Comparison of ENCODE assay signal across 18 cellular contexts in the genomic region with DNA sequence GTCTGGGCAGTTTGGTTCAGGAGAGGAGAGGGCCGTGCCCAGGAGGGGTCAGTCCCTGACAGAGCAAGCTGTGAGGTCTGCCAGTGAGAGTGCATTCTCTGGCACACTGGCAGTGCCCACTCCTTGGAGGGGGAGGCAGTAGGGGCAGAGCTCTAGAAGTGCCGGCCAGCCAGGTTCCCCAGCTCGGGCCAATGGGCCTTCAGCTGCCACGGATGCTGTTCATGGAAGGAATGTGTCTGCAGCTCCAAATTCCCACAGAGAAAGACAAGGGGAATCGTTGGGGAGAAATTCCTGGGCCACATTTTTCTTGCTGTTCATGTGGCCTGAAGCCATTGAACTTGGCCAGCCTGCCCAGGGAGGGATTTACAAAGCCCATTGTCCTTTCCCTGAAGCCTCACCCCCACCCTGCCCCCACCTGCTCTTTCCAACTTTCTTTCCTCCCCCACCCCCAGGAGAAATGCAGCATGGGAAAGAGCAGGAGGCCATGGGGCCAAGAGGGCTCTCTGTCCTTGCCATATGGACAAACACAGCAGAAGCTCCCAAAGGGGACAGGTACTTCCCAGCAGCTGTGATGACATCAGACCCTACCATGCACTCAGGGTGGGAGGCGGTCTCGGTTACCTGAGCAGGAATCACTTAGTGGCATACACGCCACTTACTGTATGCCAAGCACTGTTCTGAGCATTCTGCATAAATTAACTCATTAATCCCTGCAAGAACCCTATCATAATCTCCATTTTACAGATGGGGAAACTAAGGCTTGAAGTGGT.
DNase-seq lines count a peak whose midpoint lies in the region; ATAC-seq and TF ChIP-seq lines count a peak whose summit lies in the region.
"Had no signal": no experiment of that assay in that cellular context is flagged by ENCODE, and none has a peak within 500 bp of the region (broad histone marks: within the 10 kb centered on the region; RNA-seq: fewer than 3 reads in every experiment).

No MANE protein-coding gene starts in this region.

- H3K4me3 ChIP-seq in AG09309 (ENCODE audit: control insufficient read depth, low read depth, low read length) (no peak overlapping the region), GM23248 (no peak overlapping the region), astrocyte of the cerebellum (ENCODE audit: low read depth, low read length) (no peak overlapping the region), hepatocyte (no peak overlapping the region)
- H3K4me3 ChIP-seq: prostate gland, testis had no signal

- H3K9me2 ChIP-seq in GM23248 (ENCODE audit: insufficient read depth): no peaks in the 10 kb centered on the region
- H3K9me2 ChIP-seq in hepatocyte (replicated peaks; ENCODE audit: insufficient read depth): no peaks in the 10 kb centered on the region

- H3K27me3 ChIP-seq in GM23248 (replicated peaks; ENCODE audit: insufficient read depth) (no peaks in the 10 kb centered on the region), hepatocyte (no peaks in the 10 kb centered on the region)
- H3K27me3 ChIP-seq: testis had no signal

- H3F3A ChIP-seq in GM23248 (ENCODE audit: insufficient read depth): peaks cover 23% of the 10 kb centered on the region

- DNase-seq in AG09309 (ENCODE audit: low read depth) (peak; percentile 11), GM23248 (peak; percentile 27), astrocyte of the cerebellum (ENCODE audit: low read depth) (peak; percentile 74), islet precursor cell (peak; percentile 80), hepatocyte (ENCODE audit: low spot score) (no peak), NCI-H1048 (lab: John Stamatoyannopoulos, UW) (no peak)
- DNase-seq: activated CD4-positive, CD25-positive, alpha-beta regulatory T cell; activated naive CD4-positive, alpha-beta T cell treated with anti-CD3 and anti-CD28 coated beads, Interleukin-2, amount 10 ng/mL, durations not matched to agents 7 days and 5 days; central memory CD4-positive, alpha-beta T cell; kidney; NCI-H1105 treated with DMSO at 0.1 percent for 48 hours; NCI-H510A; T-helper 1 cell; testis had no signal

- H4K20me1 ChIP-seq in GM23248 (ENCODE audit: insufficient read depth) (no peaks in the 10 kb centered on the region), hepatocyte (ENCODE audit: insufficient read depth, poor library complexity, severe bottlenecking) (no peaks in the 10 kb centered on the region)

- no peak overlapping the region for H3K9ac ChIP-seq in GM23248

- TF ChIP-seq CTCF in AG09309 (IDR thresholded peaks at IDR 0.05; ENCODE audit: control insufficient read depth, insufficient read depth, low read depth, low read length, missing control alignments): no peak
- no peak for TF ChIP-seq CTCF in astrocyte of the cerebellum (IDR thresholded peaks at IDR 0.05; ENCODE audit: low read depth, low read length, missing control alignments)
- TF ChIP-seq CTCF in hepatocyte (IDR thresholded peaks at IDR 0.05; ENCODE audit: poor library complexity): no peak

- H3K9me3 ChIP-seq in GM23248 (ENCODE audit: low read depth) (no peaks in the 10 kb centered on the region), hepatocyte (ENCODE audit: low read depth) (no peaks in the 10 kb centered on the region)
- H3K9me3 ChIP-seq: prostate gland, testis had no signal

- H3K4me2 ChIP-seq in GM23248 (ENCODE audit: unreplicated experiment): no peak overlapping the region
- H3K4me2 ChIP-seq in hepatocyte: no peak overlapping the region

- no peaks in the 10 kb centered on the region for H3K4me1 ChIP-seq in GM23248 (ENCODE audit: insufficient read depth)
- no peaks in the 10 kb centered on the region for H3K4me1 ChIP-seq in hepatocyte (ENCODE audit: insufficient read depth)
- H3K4me1 ChIP-seq: prostate gland, testis had no signal

- H3K79me2 ChIP-seq in GM23248 (ENCODE audit: insufficient read depth): peaks cover 68% of the 10 kb centered on the region
- no peaks in the 10 kb centered on the region for H3K79me2 ChIP-seq in hepatocyte

- peaks cover 13% of the 10 kb centered on the region; the same call in 1 of the 2 replicates for H3K36me3 ChIP-seq in GM23248 (ENCODE audit: low read depth)
- H3K36me3 ChIP-seq in hepatocyte (replicated peaks; ENCODE audit: insufficient read depth, low read depth): no peaks in the 10 kb centered on the region
- H3K36me3 ChIP-seq: prostate gland had no signal

- ATAC-seq in HG03039 (IDR thresholded peaks at IDR 0.05; ENCODE audit: unreplicated experiment) (no peak), HG03439 (IDR thresholded peaks at IDR 0.05; ENCODE audit: unreplicated experiment) (no peak)

- H3K27ac ChIP-seq in GM23248 (no peak overlapping the region), hepatocyte (no peak overlapping the region)
- H3K27ac ChIP-seq: C4-2B, prostate gland, testis had no signal

- WGBS in GM23248 (ENCODE audit: low coverage in 1 of 2, low lambda C conversion rate in 2 of 2, missing lambda C conversion rate in 2 of 2), 2 experiments: 61 to 63% methylated on average over 8 of the region's 8 CpGs
- 60% methylated on average over 8 of the region's 8 CpGs for WGBS in hepatocyte (ENCODE audit: low lambda C conversion rate, missing lambda C conversion rate)

- in situ Hi-C loops in GM23248 (cut with MboI): no loop called here
- in situ Hi-C loops in astrocyte of the cerebellum (cut with HindIII; ENCODE audit: low sequenced_read_pairs): loop anchor here (10.0 kb wide), 1 partner anchor 89 kb away; no protein-coding TSS in a partner anchor

- no peak overlapping the region for H2AFZ ChIP-seq in GM23248
- no peak overlapping the region for H2AFZ ChIP-seq in hepatocyte

Comparison
In these comparisons a context has a peak if more than half of its experiments do, and no peak if none do; other contexts are left out.
1. DNase-seq: peak in AG09309 (single experiment), GM23248 (single experiment), astrocyte of the cerebellum (single experiment) and islet precursor cell (single experiment); none in hepatocyte (single experiment) and NCI-H1048 (single experiment).